ENCODE assay signal across 28 cellular contexts in the genomic region with DNA sequence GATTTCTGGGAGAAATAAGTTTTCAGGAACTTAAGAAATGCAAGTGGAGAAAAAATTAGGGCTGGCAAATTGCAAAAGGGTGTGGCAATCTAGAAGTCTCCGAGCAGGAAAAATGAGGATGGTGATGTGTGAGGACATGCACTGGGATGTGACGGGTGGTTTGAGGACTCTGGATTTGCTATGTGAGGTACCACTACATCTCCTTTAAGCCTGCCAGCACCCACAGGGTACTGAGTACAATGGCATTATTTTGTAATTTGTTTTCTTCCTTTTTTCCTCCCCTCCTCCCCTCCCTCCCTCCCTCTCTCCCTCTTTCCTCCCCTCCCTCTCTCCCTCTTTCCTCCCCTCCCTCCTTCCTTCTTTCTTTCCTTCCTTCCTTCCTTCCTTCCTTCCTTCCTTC.
"Had no signal": no experiment of that assay in that cellular context is flagged by ENCODE, and none has a peak within 500 bp of the region (broad histone marks: within the 10 kb centered on the region; RNA-seq: fewer than 3 reads in every experiment).

No MANE protein-coding gene starts in this region.

- H3K9ac ChIP-seq: neural progenitor cell, parathyroid adenoma had no signal

- H3K36me3 ChIP-seq: neural progenitor cell, ovary, spleen, suprapubic skin, tibial artery, transverse colon, upper lobe of right lung, vagina had no signal

- DNase-seq: naive thymus-derived CD4-positive, alpha-beta T cell; natural killer cell; occipital lobe; ovary; posterior cingulate gyrus; psoas muscle; right cardiac atrium; spleen; stimulated activated CD4-positive, alpha-beta T cell treated with anti-CD3 and anti-CD28 coated beads, Interleukin-12 subunit alpha, Interleukin-12 subunit beta, amount 100 ng/mL, for 4 hours; stimulated activated CD4-positive, alpha-beta T cell treated with anti-CD3 and anti-CD28 coated beads, Interleukin-1b, Interleukin-23, amount 100 ng/mL, for 48 hours; stimulated activated CD4-positive, alpha-beta T cell treated with anti-CD3 and anti-CD28 coated beads, Interleukin-4, amount 100 ng/mL, for 1 hour; stimulated activated CD4-positive, alpha-beta T cell treated with anti-CD3 and anti-CD28 coated beads, Interleukin-4, amount 100 ng/mL, for 4 hours; stimulated activated CD8-positive, alpha-beta memory T cell treated with anti-CD3 and anti-CD28 coated beads, Interleukin-4, amount 100 ng/mL, for 48 hours; stimulated activated naive CD8-positive, alpha-beta T cell treated with anti-CD3 and anti-CD28 coated beads, Interleukin-15, amount 100 ng/mL, for 72 hours; stimulated activated naive CD8-positive, alpha-beta T cell treated with anti-CD3 and anti-CD28 coated beads, Interleukin-15, Interleukin-2, amounts not matched to agents 100 U/mL and 50 U/mL, for 24 hours; substantia nigra; testis; tibial artery; transverse colon; upper lobe of right lung had no signal

- H3K9me3 ChIP-seq: ovary, psoas muscle, spleen, suprapubic skin, testis, tibial artery, transverse colon, upper lobe of right lung, vagina had no signal

- H3K27me3 ChIP-seq: neural progenitor cell, ovary, suprapubic skin, testis, tibial artery, transverse colon, upper lobe of right lung, vagina had no signal

- ATAC-seq: naive thymus-derived CD4-positive, alpha-beta T cell; natural killer cell; psoas muscle; right cardiac atrium; sciatic nerve; stimulated activated memory B cell treated with anti-CD40 and anti-IgM and Interleukin-4, amounts not matched to agents 10 μg/mL and 1 μg/mL and 100 μg/mL, for 72 hours; stimulated activated naive CD8-positive, alpha-beta T cell treated with anti-CD3 and anti-CD28 coated beads, Interleukin-15, amount 100 ng/mL, for 72 hours; stimulated activated naive CD8-positive, alpha-beta T cell treated with anti-CD3 and anti-CD28 coated beads, Interleukin-15, Interleukin-2, amounts not matched to agents 100 U/mL and 50 U/mL, for 24 hours; upper lobe of right lung had no signal

- H3K79me2 ChIP-seq: parathyroid adenoma had no signal

- H3K27ac ChIP-seq: neural progenitor cell, ovary, parathyroid adenoma, psoas muscle, skin epidermis, spleen, suprapubic skin, testis, tibial artery, transverse colon, upper lobe of right lung, vagina had no signal

- H3K4me1 ChIP-seq: parathyroid adenoma, psoas muscle, spleen, suprapubic skin, testis, tibial artery, upper lobe of right lung, vagina had no signal

- H3K4me3 ChIP-seq: neural progenitor cell, ovary, psoas muscle, skin epidermis, smooth muscle cell, spleen, suprapubic skin, testis, tibial artery, transverse colon, upper lobe of right lung, vagina had no signal

- H3K4me2 ChIP-seq: neural progenitor cell, smooth muscle cell had no signal

- H2AFZ ChIP-seq: neural progenitor cell, parathyroid adenoma had no signal
